In genomic region chrX:70476166-70476933, GRCh38 we compare ENCODE assay signal across 1 cellular context.
TF ChIP-seq lines count a peak whose summit lies in the region.

No MANE protein-coding gene starts in this region.

TF ChIP-seq in A549, 52 proteins besides CTCF, POLR2A, EP300 and RAD21 (continued from another document):
- TF ChIP-seq HES2 (IDR thresholded peaks at IDR 0.05) (no peak), KDM5A (IDR thresholded peaks at IDR 0.05) (no peak), GATA3 (IDR thresholded peaks at IDR 0.05; ENCODE audit: borderline replicate concordance) (no peak), HDAC2 (IDR thresholded peaks at IDR 0.05) (no peak), HOXA7 (CRISPR knock-in tag; IDR thresholded peaks at IDR 0.05) (no peak), BHLHE40 (IDR thresholded peaks at IDR 0.05; ENCODE audit: low read depth, low read length) (no peak), TP53 (CRISPR knock-in tag; IDR thresholded peaks at IDR 0.05) (no peak)
